In the genomic region with DNA sequence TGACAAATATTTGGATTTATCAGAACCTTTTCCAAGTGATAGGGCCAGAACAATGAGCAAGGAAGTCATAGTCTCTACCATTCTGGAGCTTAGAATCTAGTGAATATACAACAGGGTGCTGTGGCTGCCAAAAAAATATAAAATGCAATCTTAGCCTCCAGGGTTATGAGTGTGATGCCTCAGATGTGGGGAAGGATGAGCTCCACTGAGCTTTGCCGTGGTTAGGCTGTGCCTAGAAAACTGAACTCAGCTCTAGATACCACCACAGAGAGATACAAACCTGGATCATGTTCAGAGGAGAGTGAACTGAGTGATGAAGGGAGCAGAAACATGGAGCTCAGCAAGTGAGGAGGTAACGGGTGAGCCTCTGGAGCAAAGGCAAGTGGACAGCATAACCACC, we compare ENCODE assay signal across 24 cellular contexts.
DNase-seq lines count a peak whose midpoint lies in the region; ATAC-seq, FAIRE-seq and TF ChIP-seq lines count a peak whose summit lies in the region.
"Had no signal": no experiment of that assay in that cellular context is flagged by ENCODE, and none has a peak within 500 bp of the region (broad histone marks: within the 10 kb centered on the region; RNA-seq: fewer than 3 reads in every experiment).

No MANE protein-coding gene starts in this region.

- no peak overlapping the region for H3K9ac ChIP-seq in H1 (replicated peaks in 1 of 4; ENCODE audit: extremely low read depth in 1 of 4, low read depth in 3 of 4, low read length in 3 of 4)
- H3K9ac ChIP-seq: KMS-11 had no signal

- peak overlapping the region; percentile 67; the same call in 1 of the 2 replicates for H2AK5ac ChIP-seq in H1 (ENCODE audit: low read depth, low read length)

- H2AFZ ChIP-seq in H1 (ENCODE audit: low read length) (no peak overlapping the region), osteoblast (ENCODE audit: low read length) (peak overlapping the region; percentile 6)

- no peaks in the 10 kb centered on the region for H3K23me2 ChIP-seq in H1 (ENCODE audit: low read depth, low read length)

- no peak overlapping the region for H2BK15ac ChIP-seq in H1 (ENCODE audit: low read length)

- no peaks in the 10 kb centered on the region for H3K27me3 ChIP-seq in CD4-positive, alpha-beta T cell (ENCODE audit: control insufficient read depth, insufficient read depth, low read length)
- H3K27me3 ChIP-seq in H1 (replicated peaks in 1 of 4; ENCODE audit: control insufficient read depth in 3 of 4, extremely low read depth in 1 of 4, insufficient read depth in 3 of 4, low read length in 3 of 4), result no peaks in the 10 kb centered on the region; a peak in 1 of 7 replicates
- no peaks in the 10 kb centered on the region for H3K27me3 ChIP-seq in osteoblast (ENCODE audit: insufficient read depth, low read length)
- no peaks in the 10 kb centered on the region for H3K27me3 ChIP-seq in esophagus squamous epithelium
- H3K27me3 ChIP-seq: sigmoid colon, uterus had no signal

- H3K27ac Mint-ChIP-seq in CD4-positive, alpha-beta T cell, result peak overlapping the region; percentile 18
- no peak overlapping the region for H3K27ac Mint-ChIP-seq in nephron progenitor cell

- no peak overlapping the region for H2BK5ac ChIP-seq in H1 (ENCODE audit: low read depth, low read length)

- H3K9me3 Mint-ChIP-seq in CD4-positive, alpha-beta T cell, result no peaks in the 10 kb centered on the region
- no peaks in the 10 kb centered on the region for H3K9me3 Mint-ChIP-seq in nephron progenitor cell
- H3K9me3 Mint-ChIP-seq: naive B cell, T-cell had no signal

- TF ChIP-seq RAD21 in H1 (IDR thresholded peaks at IDR 0.05 in 1 of 2, conservative IDR thresholded peaks at IDR 0.05 in 1 of 2; ENCODE audit: low read depth in 2 of 2, low read length in 2 of 2), result no peak

- no peak for TF ChIP-seq CTCF in CD4-positive, alpha-beta T cell (IDR thresholded peaks at IDR 0.05)
- TF ChIP-seq CTCF in H1 (IDR thresholded peaks at IDR 0.05; ENCODE audit: control extremely low read depth in 1 of 3, insufficient read depth in 1 of 3, low read depth in 1 of 3, low read length in 3 of 3), result no peak
- no peak for TF ChIP-seq CTCF in osteoblast (IDR thresholded peaks at IDR 0.05; ENCODE audit: extremely low read depth, low read depth, low read length)
- no peak for TF ChIP-seq CTCF in nephron progenitor cell (IDR thresholded peaks at IDR 0.05)
- TF ChIP-seq CTCF in esophagus squamous epithelium (IDR thresholded peaks at IDR 0.05), result no peak

- DNase-seq in CD4-positive, alpha-beta T cell, result no peak
- DNase-seq in Jurkat, Clone E6-1 (ENCODE audit: low read depth, low spot score), result peak; percentile 71
- DNase-seq in H1 (ENCODE audit: low read depth in 1 of 2, low spot score in 2 of 2) (no peak), osteoblast (ENCODE audit: insufficient read length, low spot score, missing footprints) (no peak), nephron progenitor cell (no peak), NCI-H146 treated with DMSO at 0.1 percent for 48 hours (lab: John Stamatoyannopoulos, UW; ENCODE audit: unreplicated experiment) (no peak), esophagus squamous epithelium (lab: John Stamatoyannopoulos, UW) (no peak)
- DNase-seq: activated CD4-positive, alpha-beta T cell treated with anti-CD3 and anti-CD28 coated beads for 48 hours; activated effector memory CD4-positive, alpha-beta T cell treated with anti-CD3 and anti-CD28 coated beads, Interleukin-2, amount 50 U/mL, for 16 hours; amygdala; DMS79 treated with DMSO at 0.1 percent for 48 hours; left colon; naive B cell; NCI-H1694; NCI-H748 treated with DMSO at 0.1 percent for 48 hours; SHP77 treated with DMSO at 0.1 percent for 48 hours; sigmoid colon; stimulated activated CD8-positive, alpha-beta memory T cell treated with anti-CD3 and anti-CD28 coated beads, Interleukin-4, amount 100 ng/mL, for 48 hours; T-cell; uterus had no signal

- no peak overlapping the region for H3K56ac ChIP-seq in H1 (replicated peaks; ENCODE audit: insufficient read length, low read depth, low read length)

- CTCF ChIA-PET in CD4-positive, alpha-beta T cell (lab: Charles Lee), result interaction anchor here (0.6 to 1.2 kb wide), 2 partner anchors 92 to 191 kb away, joined by 3 read pairs; no protein-coding TSS in a partner anchor
- CTCF ChIA-PET in H1 (lab: Charles Lee; ENCODE audit: partially characterized antibody), result interaction anchor here (0.7 to 4.4 kb wide), 3 partner anchors 12 to 280 kb away, joined by 3 to 22 read pairs (median 3); no protein-coding TSS in a partner anchor

- H3K4me1 ChIP-seq in H1 (replicated peaks in 1 of 4; ENCODE audit: control insufficient read depth in 3 of 4, insufficient read depth in 4 of 4, low read length in 3 of 4) (peaks cover 3 to 16% (median 9%) of the 10 kb centered on the region in 4 experiments), osteoblast (ENCODE audit: insufficient read depth, low read length) (peaks cover 87% of the 10 kb centered on the region), esophagus squamous epithelium (peaks cover 23 to 92% (median 68%) of the 10 kb centered on the region in 3 donors)
- H3K4me1 ChIP-seq: uterus had no signal

- 88% methylated on average over 2 of the region's 2 CpGs; no CpG with 5 or more reads in 1 of the 2 experiments for WGBS in H1 (ENCODE audit: extremely low coverage in 1 of 2, insufficient coverage in 1 of 2, insufficient read length in 1 of 2, insufficient replicate concordance in 2 of 2, low coverage in 1 of 2, low lambda C conversion rate in 2 of 2, missing lambda C conversion rate in 1 of 2), 2 experiments
- 55 to 67% methylated on average over 2 of the region's 2 CpGs for WGBS in esophagus squamous epithelium, 2 donors

- ATAC-seq in CD4-positive, alpha-beta T cell (ENCODE audit: poor library complexity), result no peak
- ATAC-seq: left colon, T-cell had no signal

- H3K4me2 ChIP-seq in H1 (ENCODE audit: insufficient read depth in 1 of 2, low read depth in 2 of 2, low read length in 2 of 2), result no peak overlapping the region
- no peak overlapping the region for H3K4me2 ChIP-seq in osteoblast (ENCODE audit: insufficient read depth, low read length)
- H3K4me2 ChIP-seq: KMS-11 had no signal

- H3K27me3 Mint-ChIP-seq in CD4-positive, alpha-beta T cell, result no peaks in the 10 kb centered on the region
- H3K27me3 Mint-ChIP-seq in nephron progenitor cell (ENCODE audit: low read depth, poor library complexity), result peaks cover 16% of the 10 kb centered on the region
- H3K27me3 Mint-ChIP-seq: naive B cell, T-cell had no signal

- intact Hi-C loops in CD4-positive, alpha-beta T cell (cut with DNase I, micrococcal nuclease), result no loop called here
- intact Hi-C loops in esophagus squamous epithelium (cut with DNase I), result no loop called here

- peaks cover 32% of the 10 kb centered on the region for H3K4me1 Mint-ChIP-seq in CD4-positive, alpha-beta T cell (ENCODE audit: low read depth)
- H3K4me1 Mint-ChIP-seq in nephron progenitor cell, result peaks cover 40% of the 10 kb centered on the region

- TF ChIP-seq POLR2A in H1 (IDR thresholded peaks at IDR 0.05; ENCODE audit: control extremely low read depth in 1 of 2, low read depth in 2 of 2, low read length in 2 of 2) (no peak), esophagus squamous epithelium (IDR thresholded peaks at IDR 0.05) (no peak)

- H3K79me2 ChIP-seq in H1 (ENCODE audit: control insufficient read depth in 1 of 2, insufficient read depth in 2 of 2, low read length in 2 of 2) (no peaks in the 10 kb centered on the region), osteoblast (ENCODE audit: insufficient read depth, low read length) (peaks cover 41% of the 10 kb centered on the region)

- no peak overlapping the region for H3K4me3 ChIP-seq in Jurkat, Clone E6-1 (ENCODE audit: low read length)
- H3K4me3 ChIP-seq in H1 (ENCODE audit: extremely low read depth in 1 of 4, insufficient read depth in 2 of 4, low read depth in 3 of 4, low read length in 4 of 4), result no peak overlapping the region
- no peak overlapping the region for H3K4me3 ChIP-seq in osteoblast (ENCODE audit: insufficient read depth, low read length)
- H3K4me3 ChIP-seq in esophagus squamous epithelium, result no peak overlapping the region
- H3K4me3 ChIP-seq: sigmoid colon, uterus had no signal

- H4K5ac ChIP-seq in H1 (ENCODE audit: insufficient read length, low read depth, low read length), result no peak overlapping the region

- H3K23ac ChIP-seq in H1 (ENCODE audit: insufficient read length), result no peak overlapping the region

- no peak overlapping the region for H3K14ac ChIP-seq in H1 (ENCODE audit: insufficient read length)

- POLR2A ChIA-PET in CD4-positive, alpha-beta T cell (lab: Charles Lee), result interaction anchor here (0.5 to 1.6 kb wide), 6 partner anchors 10 to 227 kb away, joined by 3 to 6 read pairs (median 4); partner anchors contain the start of gene HIF1A
- POLR2A ChIA-PET in H1 (lab: Charles Lee; ENCODE audit: partially characterized antibody), result interaction anchor here (1.5 kb wide), 2 partner anchors 9 to 138 kb away, joined by 4 read pairs; partner anchors contain the start of gene HIF1A

- H4K91ac ChIP-seq in H1 (replicated peaks; ENCODE audit: insufficient read length, low read length), result no peak overlapping the region

- TF ChIP-seq EP300 in H1 (IDR thresholded peaks at IDR 0.05; ENCODE audit: borderline replicate concordance in 1 of 2, low read depth in 2 of 2, low read length in 2 of 2), result no peak

- H2BK12ac ChIP-seq in H1 (ENCODE audit: low read depth, low read length), result no peak overlapping the region; the same call in 1 of the 2 replicates

- no peaks in the 10 kb centered on the region; the same call in 1 of the 2 replicates for H3K79me1 ChIP-seq in H1 (ENCODE audit: low read depth, low read length)

- peaks cover 16% of the 10 kb centered on the region for H3K36me3 Mint-ChIP-seq in CD4-positive, alpha-beta T cell (ENCODE audit: low read depth)
- H3K36me3 Mint-ChIP-seq in nephron progenitor cell (ENCODE audit: low read depth), result no peaks in the 10 kb centered on the region
- H3K36me3 Mint-ChIP-seq: naive B cell had no signal

- no peak overlapping the region for H3K18ac ChIP-seq in H1 (ENCODE audit: extremely low read depth, low read length)

- no peaks in the 10 kb centered on the region for H3K9me3 ChIP-seq in CD4-positive, alpha-beta T cell (ENCODE audit: control insufficient read depth, low read length)
- H3K9me3 ChIP-seq in H1 (ENCODE audit: insufficient read depth in 2 of 2, low read depth in 1 of 2, low read length in 1 of 2) (no peaks in the 10 kb centered on the region), osteoblast (ENCODE audit: low read depth, low read length) (no peaks in the 10 kb centered on the region), esophagus squamous epithelium (no peaks in the 10 kb centered on the region)
- H3K9me3 ChIP-seq: sigmoid colon, uterus had no signal

- no peak overlapping the region for H3K4ac ChIP-seq in H1 (replicated peaks; ENCODE audit: insufficient read length, low read depth, low read length)

- H3K36me3 ChIP-seq in H1 (ENCODE audit: control insufficient read depth in 2 of 4, insufficient read depth in 4 of 4, low read length in 3 of 4) (no peaks in the 10 kb centered on the region), osteoblast (ENCODE audit: insufficient read depth, low read length) (no peaks in the 10 kb centered on the region), esophagus squamous epithelium (peaks cover 0 to under 1% (median 0%) of the 10 kb centered on the region in 3 donors)
- H3K36me3 ChIP-seq: sigmoid colon, uterus had no signal

- H4K8ac ChIP-seq in H1 (ENCODE audit: extremely low read depth, insufficient read depth, low read length), result no peak overlapping the region

- no peak overlapping the region for H2BK120ac ChIP-seq in H1 (replicated peaks; ENCODE audit: low read depth, low read length)

- H2BK20ac ChIP-seq in H1 (ENCODE audit: low read length), result no peak overlapping the region

- no peak overlapping the region for H3K4me3 Mint-ChIP-seq in CD4-positive, alpha-beta T cell
- H3K4me3 Mint-ChIP-seq in nephron progenitor cell, result no peak overlapping the region
- H3K4me3 Mint-ChIP-seq: naive B cell, T-cell had no signal

- H3K27ac ChIP-seq in CD4-positive, alpha-beta T cell (ENCODE audit: low read depth, low read length), result no peak overlapping the region
- H3K27ac ChIP-seq in H1 (ENCODE audit: low read depth, low read length), result no peak overlapping the region
- H3K27ac ChIP-seq in osteoblast (ENCODE audit: low read depth, low read length), result peak overlapping the region; percentile 97
- H3K27ac ChIP-seq in esophagus squamous epithelium, result peak overlapping the region in 2 of 4 donors; percentile 34 to 80
- H3K27ac ChIP-seq: KMS-11, sigmoid colon, uterus had no signal

- H4K20me1 ChIP-seq in H1 (replicated peaks in 1 of 2; ENCODE audit: control insufficient read depth in 1 of 2, insufficient read depth in 2 of 2, low read length in 2 of 2) (no peaks in the 10 kb centered on the region), osteoblast (ENCODE audit: insufficient read depth, low read length) (no peaks in the 10 kb centered on the region)

- no peak for FAIRE-seq in H1 (lab: Jason Lieb, UNC)
- FAIRE-seq: endometrium, GM19239, TTC549 had no signal
